In the genomic region with DNA sequence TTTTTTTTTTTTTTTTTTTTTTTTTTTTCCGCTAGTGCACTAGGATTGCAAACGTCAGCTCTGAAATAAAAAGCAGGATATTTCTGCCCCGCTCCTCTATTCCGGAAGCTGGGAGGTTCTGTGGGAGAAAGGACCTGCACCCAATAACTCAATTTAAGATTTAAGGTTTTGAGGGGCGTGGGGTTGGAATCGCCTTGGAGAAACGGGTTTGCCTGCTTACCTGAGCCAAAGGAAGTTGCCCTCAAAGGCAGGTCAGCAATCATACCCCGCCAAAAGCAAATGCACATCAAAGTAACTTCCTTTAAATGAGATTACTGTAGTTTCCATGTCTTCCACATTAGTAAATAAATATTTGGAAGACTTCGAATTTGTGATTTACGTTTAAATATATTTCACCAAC, we compare ENCODE assay signal across 1 cellular context.
TF ChIP-seq lines count a peak whose summit lies in the region.

No MANE protein-coding gene starts in this region.

TF ChIP-seq in HepG2, 621 proteins besides CTCF, POLR2A, EP300 and RAD21 (continued from another document):
- TF ChIP-seq ZNF280B (CRISPR knock-in tag; IDR thresholded peaks at IDR 0.05; ENCODE audit: borderline replicate concordance) (no peak), ATF6 (CRISPR knock-in tag; conservative IDR thresholded peaks at IDR 0.05) (no peak), REXO4 (CRISPR knock-in tag; IDR thresholded peaks at IDR 0.05; ENCODE audit: borderline replicate concordance) (no peak), MLX (CRISPR knock-in tag; IDR thresholded peaks at IDR 0.05) (no peak), ARID5B (CRISPR knock-in tag; IDR thresholded peaks at IDR 0.05) (no peak), ZNF124 (CRISPR knock-in tag; IDR thresholded peaks at IDR 0.05) (no peak), RAD51 (IDR thresholded peaks at IDR 0.05; ENCODE audit: borderline replicate concordance) (no peak), HNRNPK (IDR thresholded peaks at IDR 0.05; ENCODE audit: low read depth, low read length, poor library complexity, severe bottlenecking) (no peak), ASH2L (IDR thresholded peaks at IDR 0.05; ENCODE audit: insufficient read length, low read depth, low read length) (no peak), ZNF232 (CRISPR knock-in tag; IDR thresholded peaks at IDR 0.05; ENCODE audit: borderline replicate concordance) (no peak), ATF7-NPFF (CRISPR knock-in tag; IDR thresholded peaks at IDR 0.05; ENCODE audit: low read depth) (no peak), HNF4G (IDR thresholded peaks at IDR 0.05; ENCODE audit: borderline replicate concordance, low read depth, low read length) (no peak), HNF4G (CRISPR knock-in tag; IDR thresholded peaks at IDR 0.05; ENCODE audit: borderline replicate concordance, low read depth) (no peak), ZNF362 (CRISPR knock-in tag; IDR thresholded peaks at IDR 0.05; ENCODE audit: borderline replicate concordance) (no peak), ZBTB3 (CRISPR knock-in tag; IDR thresholded peaks at IDR 0.05; ENCODE audit: borderline replicate concordance, low read depth) (no peak), ZFP41 (CRISPR knock-in tag; IDR thresholded peaks at IDR 0.05; ENCODE audit: borderline replicate concordance) (no peak), DMAP1 (CRISPR knock-in tag; IDR thresholded peaks at IDR 0.05) (no peak), MYC (CRISPR knock-in tag; IDR thresholded peaks at IDR 0.05; ENCODE audit: borderline replicate concordance) (no peak), SMC3 (IDR thresholded peaks at IDR 0.05; ENCODE audit: low read length) (no peak), ZNF354B (CRISPR knock-in tag; IDR thresholded peaks at IDR 0.05) (no peak)
